Comparison of ENCODE assay signal across 1 cellular context in the genomic region with DNA sequence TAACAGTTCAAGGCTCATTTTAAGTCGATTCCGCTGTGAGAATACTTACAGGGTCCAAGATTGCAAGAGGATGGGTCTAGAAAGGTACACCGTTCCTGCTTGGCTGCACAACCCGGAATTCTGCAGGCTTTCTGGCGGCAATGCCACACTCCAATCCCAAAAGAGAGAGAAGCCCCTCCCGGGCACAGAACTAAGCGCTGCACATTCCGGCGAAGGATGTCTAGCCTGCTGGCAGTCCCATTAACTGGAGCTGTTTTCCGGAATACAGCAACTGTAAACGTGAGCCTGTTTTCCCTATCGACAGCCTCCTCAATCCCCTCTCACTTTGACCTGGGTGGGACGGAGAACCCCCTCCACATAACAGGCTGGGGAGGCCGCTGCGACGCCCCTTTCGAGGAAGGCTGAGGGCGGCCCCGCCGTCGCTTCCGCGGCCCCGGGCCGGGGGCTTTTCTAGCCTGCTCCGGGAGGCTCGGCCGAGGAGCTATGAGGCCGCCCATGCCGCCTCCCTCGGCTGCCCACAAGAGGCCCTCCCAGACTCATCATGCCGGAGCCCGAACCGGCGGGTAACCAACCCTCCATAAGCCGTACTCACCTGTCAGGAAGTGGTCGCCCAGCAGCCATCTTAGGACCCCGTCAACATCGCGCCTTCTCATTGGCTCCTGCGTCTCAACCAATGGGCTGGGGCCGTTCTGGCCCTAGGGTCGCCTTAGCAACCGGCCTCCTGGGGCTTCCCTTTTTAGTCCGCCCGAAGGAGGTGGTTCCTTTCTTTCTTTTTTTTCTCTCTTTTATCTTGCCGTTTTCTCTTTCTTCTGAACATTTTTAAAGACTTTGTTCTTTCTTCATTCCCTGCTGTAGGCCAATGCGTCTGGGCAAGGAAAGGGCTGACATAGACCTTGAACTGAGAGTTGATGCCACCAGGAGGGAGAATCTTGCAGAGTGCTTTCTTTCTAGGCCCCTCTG.
TF ChIP-seq lines count a peak whose summit lies in the region.

A gene (minus strand): TSS at position 647 of the 960 bp plus-strand sequence. CDS start 5,909 bp downstream, outside the sequence.

TF ChIP-seq in HepG2, 621 proteins besides CTCF, POLR2A, EP300 and RAD21 (continued from another document and continues in another):
- TF ChIP-seq, protein P1, sequence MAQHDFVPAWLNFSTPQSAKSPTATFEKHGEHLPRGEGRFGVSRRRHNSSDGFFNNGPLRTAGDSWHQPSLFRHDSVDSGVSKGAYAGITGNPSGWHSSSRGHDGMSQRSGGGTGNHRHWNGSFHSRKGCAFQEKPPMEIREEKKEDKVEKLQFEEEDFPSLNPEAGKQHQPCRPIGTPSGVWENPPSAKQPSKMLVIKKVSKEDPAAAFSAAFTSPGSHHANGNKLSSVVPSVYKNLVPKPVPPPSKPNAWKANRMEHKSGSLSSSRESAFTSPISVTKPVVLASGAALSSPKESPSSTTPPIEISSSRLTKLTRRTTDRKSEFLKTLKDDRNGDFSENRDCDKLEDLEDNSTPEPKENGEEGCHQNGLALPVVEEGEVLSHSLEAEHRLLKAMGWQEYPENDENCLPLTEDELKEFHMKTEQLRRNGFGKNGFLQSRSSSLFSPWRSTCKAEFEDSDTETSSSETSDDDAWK (CRISPR knock-in tag; IDR thresholded peaks at IDR 0.05): no peak
- TF ChIP-seq FOSL1 (CRISPR knock-in tag; IDR thresholded peaks at IDR 0.05; ENCODE audit: borderline replicate concordance): no peak
- TF ChIP-seq NFE2L1 (CRISPR knock-in tag; IDR thresholded peaks at IDR 0.05; ENCODE audit: borderline replicate concordance): no peak
- no peak for TF ChIP-seq ZNF598 (CRISPR knock-in tag; IDR thresholded peaks at IDR 0.05; ENCODE audit: borderline replicate concordance)
- TF ChIP-seq, protein P2, sequence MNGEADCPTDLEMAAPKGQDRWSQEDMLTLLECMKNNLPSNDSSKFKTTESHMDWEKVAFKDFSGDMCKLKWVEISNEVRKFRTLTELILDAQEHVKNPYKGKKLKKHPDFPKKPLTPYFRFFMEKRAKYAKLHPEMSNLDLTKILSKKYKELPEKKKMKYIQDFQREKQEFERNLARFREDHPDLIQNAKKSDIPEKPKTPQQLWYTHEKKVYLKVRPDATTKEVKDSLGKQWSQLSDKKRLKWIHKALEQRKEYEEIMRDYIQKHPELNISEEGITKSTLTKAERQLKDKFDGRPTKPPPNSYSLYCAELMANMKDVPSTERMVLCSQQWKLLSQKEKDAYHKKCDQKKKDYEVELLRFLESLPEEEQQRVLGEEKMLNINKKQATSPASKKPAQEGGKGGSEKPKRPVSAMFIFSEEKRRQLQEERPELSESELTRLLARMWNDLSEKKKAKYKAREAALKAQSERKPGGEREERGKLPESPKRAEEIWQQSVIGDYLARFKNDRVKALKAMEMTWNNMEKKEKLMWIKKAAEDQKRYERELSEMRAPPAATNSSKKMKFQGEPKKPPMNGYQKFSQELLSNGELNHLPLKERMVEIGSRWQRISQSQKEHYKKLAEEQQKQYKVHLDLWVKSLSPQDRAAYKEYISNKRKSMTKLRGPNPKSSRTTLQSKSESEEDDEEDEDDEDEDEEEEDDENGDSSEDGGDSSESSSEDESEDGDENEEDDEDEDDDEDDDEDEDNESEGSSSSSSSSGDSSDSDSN (CRISPR knock-in tag; IDR thresholded peaks at IDR 0.05): peak; percentile 80
- TF ChIP-seq, protein P3, sequence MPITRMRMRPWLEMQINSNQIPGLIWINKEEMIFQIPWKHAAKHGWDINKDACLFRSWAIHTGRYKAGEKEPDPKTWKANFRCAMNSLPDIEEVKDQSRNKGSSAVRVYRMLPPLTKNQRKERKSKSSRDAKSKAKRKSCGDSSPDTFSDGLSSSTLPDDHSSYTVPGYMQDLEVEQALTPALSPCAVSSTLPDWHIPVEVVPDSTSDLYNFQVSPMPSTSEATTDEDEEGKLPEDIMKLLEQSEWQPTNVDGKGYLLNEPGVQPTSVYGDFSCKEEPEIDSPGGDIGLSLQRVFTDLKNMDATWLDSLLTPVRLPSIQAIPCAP (CRISPR knock-in tag; IDR thresholded peaks at IDR 0.05; ENCODE audit: low read depth): no peak
- TF ChIP-seq, protein P4, sequence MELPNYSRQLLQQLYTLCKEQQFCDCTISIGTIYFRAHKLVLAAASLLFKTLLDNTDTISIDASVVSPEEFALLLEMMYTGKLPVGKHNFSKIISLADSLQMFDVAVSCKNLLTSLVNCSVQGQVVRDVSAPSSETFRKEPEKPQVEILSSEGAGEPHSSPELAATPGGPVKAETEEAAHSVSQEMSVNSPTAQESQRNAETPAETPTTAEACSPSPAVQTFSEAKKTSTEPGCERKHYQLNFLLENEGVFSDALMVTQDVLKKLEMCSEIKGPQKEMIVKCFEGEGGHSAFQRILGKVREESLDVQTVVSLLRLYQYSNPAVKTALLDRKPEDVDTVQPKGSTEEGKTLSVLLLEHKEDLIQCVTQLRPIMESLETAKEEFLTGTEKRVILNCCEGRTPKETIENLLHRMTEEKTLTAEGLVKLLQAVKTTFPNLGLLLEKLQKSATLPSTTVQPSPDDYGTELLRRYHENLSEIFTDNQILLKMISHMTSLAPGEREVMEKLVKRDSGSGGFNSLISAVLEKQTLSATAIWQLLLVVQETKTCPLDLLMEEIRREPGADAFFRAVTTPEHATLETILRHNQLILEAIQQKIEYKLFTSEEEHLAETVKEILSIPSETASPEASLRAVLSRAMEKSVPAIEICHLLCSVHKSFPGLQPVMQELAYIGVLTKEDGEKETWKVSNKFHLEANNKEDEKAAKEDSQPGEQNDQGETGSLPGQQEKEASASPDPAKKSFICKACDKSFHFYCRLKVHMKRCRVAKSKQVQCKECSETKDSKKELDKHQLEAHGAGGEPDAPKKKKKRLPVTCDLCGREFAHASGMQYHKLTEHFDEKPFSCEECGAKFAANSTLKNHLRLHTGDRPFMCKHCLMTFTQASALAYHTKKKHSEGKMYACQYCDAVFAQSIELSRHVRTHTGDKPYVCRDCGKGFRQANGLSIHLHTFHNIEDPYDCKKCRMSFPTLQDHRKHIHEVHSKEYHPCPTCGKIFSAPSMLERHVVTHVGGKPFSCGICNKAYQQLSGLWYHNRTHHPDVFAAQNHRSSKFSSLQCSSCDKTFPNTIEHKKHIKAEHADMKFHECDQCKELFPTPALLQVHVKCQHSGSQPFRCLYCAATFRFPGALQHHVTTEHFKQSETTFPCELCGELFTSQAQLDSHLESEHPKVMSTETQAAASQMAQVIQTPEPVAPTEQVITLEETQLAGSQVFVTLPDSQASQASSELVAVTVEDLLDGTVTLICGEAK (IDR thresholded peaks at IDR 0.05): no peak
- TF ChIP-seq, protein P4 (CRISPR knock-in tag; IDR thresholded peaks at IDR 0.05): 0 out of 2 replicates have a peak, but pooled peaks have one; percentile 43
- TF ChIP-seq, protein P5, sequence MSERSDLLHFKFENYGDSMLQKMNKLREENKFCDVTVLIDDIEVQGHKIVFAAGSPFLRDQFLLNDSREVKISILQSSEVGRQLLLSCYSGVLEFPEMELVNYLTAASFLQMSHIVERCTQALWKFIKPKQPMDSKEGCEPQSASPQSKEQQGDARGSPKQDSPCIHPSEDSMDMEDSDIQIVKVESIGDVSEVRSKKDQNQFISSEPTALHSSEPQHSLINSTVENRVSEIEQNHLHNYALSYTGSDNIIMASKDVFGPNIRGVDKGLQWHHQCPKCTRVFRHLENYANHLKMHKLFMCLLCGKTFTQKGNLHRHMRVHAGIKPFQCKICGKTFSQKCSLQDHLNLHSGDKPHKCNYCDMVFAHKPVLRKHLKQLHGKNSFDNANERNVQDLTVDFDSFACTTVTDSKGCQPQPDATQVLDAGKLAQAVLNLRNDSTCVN (CRISPR knock-in tag; IDR thresholded peaks at IDR 0.05; ENCODE audit: borderline replicate concordance): no peak; the same call in 1 of the 2 replicates
- TF ChIP-seq ZNF12 (CRISPR knock-in tag; IDR thresholded peaks at IDR 0.05): no peak
- TF ChIP-seq PRMT3 (CRISPR knock-in tag; IDR thresholded peaks at IDR 0.05; ENCODE audit: borderline replicate concordance, low read depth): no peak
- TF ChIP-seq, protein P6, sequence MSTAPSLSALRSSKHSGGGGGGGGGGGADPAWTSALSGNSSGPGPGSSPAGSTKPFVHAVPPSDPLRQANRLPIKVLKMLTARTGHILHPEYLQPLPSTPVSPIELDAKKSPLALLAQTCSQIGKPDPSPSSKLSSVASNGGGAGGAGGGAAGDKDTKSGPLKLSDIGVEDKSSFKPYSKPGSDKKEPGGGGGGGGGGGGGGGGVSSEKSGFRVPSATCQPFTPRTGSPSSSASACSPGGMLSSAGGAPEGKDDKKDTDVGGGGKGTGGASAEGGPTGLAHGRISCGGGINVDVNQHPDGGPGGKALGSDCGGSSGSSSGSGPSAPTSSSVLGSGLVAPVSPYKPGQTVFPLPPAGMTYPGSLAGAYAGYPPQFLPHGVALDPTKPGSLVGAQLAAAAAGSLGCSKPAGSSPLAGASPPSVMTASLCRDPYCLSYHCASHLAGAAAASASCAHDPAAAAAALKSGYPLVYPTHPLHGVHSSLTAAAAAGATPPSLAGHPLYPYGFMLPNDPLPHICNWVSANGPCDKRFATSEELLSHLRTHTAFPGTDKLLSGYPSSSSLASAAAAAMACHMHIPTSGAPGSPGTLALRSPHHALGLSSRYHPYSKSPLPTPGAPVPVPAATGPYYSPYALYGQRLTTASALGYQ (CRISPR knock-in tag; IDR thresholded peaks at IDR 0.05): no peak
- 0 out of 2 replicates have a peak, but pooled peaks have one; percentile 19 for TF ChIP-seq BCL6 (CRISPR knock-in tag; IDR thresholded peaks at IDR 0.05)
- no peak for TF ChIP-seq ZNF282 (IDR thresholded peaks at IDR 0.05; ENCODE audit: partially characterized antibody)
- TF ChIP-seq, protein P7, sequence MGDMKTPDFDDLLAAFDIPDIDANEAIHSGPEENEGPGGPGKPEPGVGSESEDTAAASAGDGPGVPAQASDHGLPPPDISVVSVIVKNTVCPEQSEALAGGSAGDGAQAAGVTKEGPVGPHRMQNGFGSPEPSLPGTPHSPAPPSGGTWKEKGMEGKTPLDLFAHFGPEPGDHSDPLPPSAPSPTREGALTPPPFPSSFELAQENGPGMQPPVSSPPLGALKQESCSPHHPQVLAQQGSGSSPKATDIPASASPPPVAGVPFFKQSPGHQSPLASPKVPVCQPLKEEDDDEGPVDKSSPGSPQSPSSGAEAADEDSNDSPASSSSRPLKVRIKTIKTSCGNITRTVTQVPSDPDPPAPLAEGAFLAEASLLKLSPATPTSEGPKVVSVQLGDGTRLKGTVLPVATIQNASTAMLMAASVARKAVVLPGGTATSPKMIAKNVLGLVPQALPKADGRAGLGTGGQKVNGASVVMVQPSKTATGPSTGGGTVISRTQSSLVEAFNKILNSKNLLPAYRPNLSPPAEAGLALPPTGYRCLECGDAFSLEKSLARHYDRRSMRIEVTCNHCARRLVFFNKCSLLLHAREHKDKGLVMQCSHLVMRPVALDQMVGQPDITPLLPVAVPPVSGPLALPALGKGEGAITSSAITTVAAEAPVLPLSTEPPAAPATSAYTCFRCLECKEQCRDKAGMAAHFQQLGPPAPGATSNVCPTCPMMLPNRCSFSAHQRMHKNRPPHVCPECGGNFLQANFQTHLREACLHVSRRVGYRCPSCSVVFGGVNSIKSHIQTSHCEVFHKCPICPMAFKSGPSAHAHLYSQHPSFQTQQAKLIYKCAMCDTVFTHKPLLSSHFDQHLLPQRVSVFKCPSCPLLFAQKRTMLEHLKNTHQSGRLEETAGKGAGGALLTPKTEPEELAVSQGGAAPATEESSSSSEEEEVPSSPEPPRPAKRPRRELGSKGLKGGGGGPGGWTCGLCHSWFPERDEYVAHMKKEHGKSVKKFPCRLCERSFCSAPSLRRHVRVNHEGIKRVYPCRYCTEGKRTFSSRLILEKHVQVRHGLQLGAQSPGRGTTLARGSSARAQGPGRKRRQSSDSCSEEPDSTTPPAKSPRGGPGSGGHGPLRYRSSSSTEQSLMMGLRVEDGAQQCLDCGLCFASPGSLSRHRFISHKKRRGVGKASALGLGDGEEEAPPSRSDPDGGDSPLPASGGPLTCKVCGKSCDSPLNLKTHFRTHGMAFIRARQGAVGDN (CRISPR knock-in tag; IDR thresholded peaks at IDR 0.05): peak; percentile 69
- TF ChIP-seq ZNF543 (CRISPR knock-in tag; IDR thresholded peaks at IDR 0.05): no peak
- TF ChIP-seq ZNF629 (CRISPR knock-in tag; conservative IDR thresholded peaks at IDR 0.05): no peak
- TF ChIP-seq KLF15 (CRISPR knock-in tag; IDR thresholded peaks at IDR 0.05; ENCODE audit: borderline replicate concordance): no peak
- TF ChIP-seq CBX5 (CRISPR knock-in tag; IDR thresholded peaks at IDR 0.05; ENCODE audit: borderline replicate concordance): no peak
- peak; percentile 88 for TF ChIP-seq SIN3B (IDR thresholded peaks at IDR 0.05; ENCODE audit: low read length)
- TF ChIP-seq, protein P8, sequence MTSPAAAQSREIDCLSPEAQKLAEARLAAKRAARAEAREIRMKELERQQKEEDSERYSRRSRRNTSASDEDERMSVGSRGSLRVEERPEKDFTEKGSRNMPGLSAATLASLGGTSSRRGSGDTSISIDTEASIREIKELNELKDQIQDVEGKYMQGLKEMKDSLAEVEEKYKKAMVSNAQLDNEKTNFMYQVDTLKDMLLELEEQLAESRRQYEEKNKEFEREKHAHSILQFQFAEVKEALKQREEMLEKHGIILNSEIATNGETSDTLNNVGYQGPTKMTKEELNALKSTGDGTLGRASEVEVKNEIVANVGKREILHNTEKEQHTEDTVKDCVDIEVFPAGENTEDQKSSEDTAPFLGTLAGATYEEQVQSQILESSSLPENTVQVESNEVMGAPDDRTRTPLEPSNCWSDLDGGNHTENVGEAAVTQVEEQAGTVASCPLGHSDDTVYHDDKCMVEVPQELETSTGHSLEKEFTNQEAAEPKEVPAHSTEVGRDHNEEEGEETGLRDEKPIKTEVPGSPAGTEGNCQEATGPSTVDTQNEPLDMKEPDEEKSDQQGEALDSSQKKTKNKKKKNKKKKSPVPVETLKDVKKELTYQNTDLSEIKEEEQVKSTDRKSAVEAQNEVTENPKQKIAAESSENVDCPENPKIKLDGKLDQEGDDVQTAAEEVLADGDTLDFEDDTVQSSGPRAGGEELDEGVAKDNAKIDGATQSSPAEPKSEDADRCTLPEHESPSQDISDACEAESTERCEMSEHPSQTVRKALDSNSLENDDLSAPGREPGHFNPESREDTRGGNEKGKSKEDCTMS (CRISPR knock-in tag; conservative IDR thresholded peaks at IDR 0.05): no peak
- TF ChIP-seq SMARCC2 (IDR thresholded peaks at IDR 0.05): no peak
- no peak for TF ChIP-seq ZNF234 (CRISPR knock-in tag; conservative IDR thresholded peaks at IDR 0.05)
